In the genomic region with DNA sequence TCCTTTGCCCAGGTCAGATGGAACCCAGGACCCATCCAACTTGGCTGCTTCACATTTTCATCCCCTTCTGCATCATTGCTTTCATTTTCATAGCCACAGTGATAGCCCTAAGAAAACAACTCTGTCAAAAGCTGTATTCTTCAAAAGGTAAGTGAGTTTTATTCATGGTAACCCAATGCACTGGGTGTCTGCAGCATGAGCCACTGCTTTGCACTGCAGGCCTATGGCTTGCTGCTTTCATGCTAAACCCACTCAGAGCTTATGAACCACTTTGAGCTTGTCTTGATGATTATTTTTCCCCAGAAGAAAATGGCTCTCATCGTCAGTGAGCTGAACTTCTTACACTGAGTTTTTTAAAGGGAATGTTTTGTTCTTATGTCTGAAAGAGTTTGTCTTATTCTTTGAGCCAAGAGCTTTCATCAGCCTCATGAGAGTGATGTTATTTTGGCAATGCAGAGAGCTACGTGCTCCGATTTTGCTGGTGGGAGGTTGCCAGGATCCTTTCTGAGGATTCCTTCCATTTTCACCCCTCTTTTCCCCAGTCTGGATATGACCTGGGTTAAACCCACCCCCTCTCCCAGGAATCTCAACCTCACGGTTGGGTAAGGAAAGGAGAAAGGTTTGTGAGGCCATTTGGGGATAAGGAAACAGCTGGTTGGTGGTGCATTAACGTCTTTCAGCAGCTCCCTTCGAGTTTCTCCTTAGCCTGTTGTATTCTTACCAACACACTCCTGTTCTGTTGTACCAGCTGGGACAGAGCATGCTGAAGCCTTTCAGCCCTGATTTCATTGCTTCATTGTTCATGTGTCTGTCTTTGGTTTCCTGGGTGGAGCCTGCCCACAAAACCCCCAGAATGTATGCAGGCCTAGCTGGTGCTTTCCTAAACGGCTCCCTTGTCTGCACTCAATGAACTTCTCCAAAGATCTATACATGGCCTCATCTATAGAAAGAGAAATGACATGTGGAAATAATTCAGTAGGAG, we compare ENCODE assay signal across 9 cellular contexts. TPM values are rescaled to one million over a fixed set of nuclear protein-coding genes. Genes with fewer than 3 reads are reported as not detected.
DNase-seq lines count a peak whose midpoint lies in the region; ATAC-seq and TF ChIP-seq lines count a peak whose summit lies in the region.
"Had no signal": no experiment of that assay in that cellular context is flagged by ENCODE, and none has a peak within 500 bp of the region (broad histone marks: within the 10 kb centered on the region; RNA-seq: fewer than 3 reads in every experiment).

No MANE protein-coding gene starts in this region.

- TF ChIP-seq POLR2A in stomach (IDR thresholded peaks at IDR 0.05): no peak

- H3K9me2 ChIP-seq in Karpas-422 (replicated peaks; ENCODE audit: insufficient read depth, low read length): no peaks in the 10 kb centered on the region

- ATAC-seq in GM18517 (IDR thresholded peaks at IDR 0.05; ENCODE audit: unreplicated experiment): peak; percentile 54
- ATAC-seq in HG03097 (IDR thresholded peaks at IDR 0.05; ENCODE audit: low FRiP score, unreplicated experiment): peak; percentile 62
- peak; percentile 63 to 79 (median 72) for ATAC-seq in heart right ventricle

- H4K20me1 ChIP-seq in Karpas-422 (ENCODE audit: insufficient read depth, low read depth, low read length): no peaks in the 10 kb centered on the region

- TF ChIP-seq CTCF in heart right ventricle (IDR thresholded peaks at IDR 0.05) (no peak), stomach (IDR thresholded peaks at IDR 0.05) (no peak)

- H3K9me3 ChIP-seq in heart right ventricle (peaks cover 0 to 5% (median 0%) of the 10 kb centered on the region in 11 donors), stomach (no peaks in the 10 kb centered on the region), Karpas-422 (ENCODE audit: low read length) (no peaks in the 10 kb centered on the region)

- H3K9ac ChIP-seq in Karpas-422 (ENCODE audit: low read length): no peak overlapping the region

- H3K4me3 ChIP-seq in heart right ventricle (no peak overlapping the region), stomach (no peak overlapping the region), Karpas-422 (ENCODE audit: low read length) (no peak overlapping the region)

- H3K79me2 ChIP-seq in Karpas-422 (ENCODE audit: low read length): peaks cover 96% of the 10 kb centered on the region

- WGBS in heart right ventricle, 2 donors: 20 to 30% methylated on average over 7 of the region's 7 CpGs
- WGBS in stomach, 5 donors: 46 to 65% (median 56%) methylated on average over 7 of the region's 7 CpGs

- intact Hi-C loops in heart right ventricle (cut with DNase I) (loop anchor here in 1 of 10 donors (5.0 kb wide), 1 partner anchor 56 kb away; no protein-coding TSS in a partner anchor), stomach (cut with DNase I; ENCODE audit: low total_unique reads) (no loop called here)

- peak overlapping the region in 9 of 10 donors; percentile 23 to 79 (median 45) for H3K27ac ChIP-seq in heart right ventricle
- peak overlapping the region in 3 of 5 donors; percentile 8 to 57 (median 49) for H3K27ac ChIP-seq in stomach
- no peak overlapping the region for H3K27ac ChIP-seq in Karpas-422 (ENCODE audit: low read length)

- no peak overlapping the region for H2AFZ ChIP-seq in Karpas-422 (ENCODE audit: low read length)

- H3K4me2 ChIP-seq in Karpas-422 (ENCODE audit: low read depth, low read length, poor library complexity, severe bottlenecking): no peak overlapping the region

- H3K27me3 ChIP-seq in heart right ventricle (no peaks in the 10 kb centered on the region), stomach (no peaks in the 10 kb centered on the region), Karpas-422 (ENCODE audit: low read length) (no peaks in the 10 kb centered on the region)

- DNase-seq in activated CD4-positive, alpha-beta T cell treated with anti-CD3 and anti-CD28 coated beads, Interleukin-2, amount 50 U/mL, for 4 hours: peak; percentile 15 to 27
- DNase-seq in heart right ventricle (peak in 1 of 2 donors; percentile 11), stomach (no peak), NCI-H1436 (lab: John Stamatoyannopoulos, UW) (no peak), Karpas-422 (no peak), NCI-H1105 treated with DMSO at 0.1 percent for 48 hours (lab: John Stamatoyannopoulos, UW) (no peak)

- no peaks in the 10 kb centered on the region for H3K36me3 ChIP-seq in heart right ventricle
- H3K36me3 ChIP-seq in stomach: no peaks in the 10 kb centered on the region
- no peaks in the 10 kb centered on the region for H3K36me3 ChIP-seq in Karpas-422 (ENCODE audit: insufficient read depth, low read length)

- no peak for TF ChIP-seq EP300 in stomach (IDR thresholded peaks at IDR 0.05)

- H3K4me1 ChIP-seq in heart right ventricle (peaks cover 5 to 63% (median 18%) of the 10 kb centered on the region in 9 donors), stomach (peaks cover 0 to 18% (median 4%) of the 10 kb centered on the region in 4 donors), Karpas-422 (ENCODE audit: low read length) (no peaks in the 10 kb centered on the region)

RNA-seq across cellular contexts. Expression of gene PDCD1LG2, which starts 47.6 kb away (rescaled TPM):
- total RNA-seq in heart right ventricle (1 to 10 TPM in 8 of 10 donors, under 1 TPM in 2; 0.72 to 8.6 (median 1.3) TPM), stomach (1 to 10 TPM in 3 of 5 donors, under 1 TPM in 1, not detected in 1; 0.18 to 2.3 (median 1.4) TPM)
- polyA plus RNA-seq in heart right ventricle (1 to 10 TPM in 1 of 2 donors, under 1 TPM in 1; 0.51 to 1.2 TPM), stomach (under 1 TPM in 2 of 3 donors, not detected in 1; 0.25 to 0.30 TPM)
- total RNA-seq in Karpas-422 (2014; rRNA removed; shearing (Covaris generic); ENCODE audit: low replicate concordance): not detected in 2 replicates
- total RNA-seq: H1 had no signal
- polyA plus RNA-seq: H1 had no signal

Comparison
In these comparisons a context has a peak if more than half of its experiments do, and no peak if none do; other contexts are left out.
1. DNase-seq: peak in activated CD4-positive, alpha-beta T cell treated with anti-CD3 and anti-CD28 coated beads, Interleukin-2, amount 50 U/mL, for 4 hours (2 of 2); none in stomach (single experiment), NCI-H1436 (single experiment), Karpas-422 (single experiment) and NCI-H1105 treated with DMSO at 0.1 percent for 48 hours (single experiment).
2. Peak in every context shown above with its lines, with median percentiles within 50 percentile points of each other: ATAC-seq.